16 cellular contexts compared by ENCODE assay signal in genomic region chr3:10255835-10256234, GRCh38. TPM values are rescaled to one million over a fixed set of nuclear protein-coding genes. Genes with fewer than 3 reads are reported as not detected.
DNase-seq lines count a peak whose midpoint lies in the region; ATAC-seq, FAIRE-seq and TF ChIP-seq lines count a peak whose summit lies in the region.
"Had no signal": no experiment of that assay in that cellular context is flagged by ENCODE, and none has a peak within 500 bp of the region (broad histone marks: within the 10 kb centered on the region; RNA-seq: fewer than 3 reads in every experiment).

No MANE protein-coding gene starts in this region.

- BruUV-seq in HepG2 (replicated peaks; lab: Mats Ljungman, UMichigan) = no TSS peak

- peaks cover 18% of the 10 kb centered on the region for H3K36me3 Mint-ChIP-seq in activated naive CD8-positive, alpha-beta T cell

- no peaks in the 10 kb centered on the region for H3K27me3 Mint-ChIP-seq in activated naive CD8-positive, alpha-beta T cell

- TF ChIP-seq CTCF in HepG2 (CRISPR knock-in tag; IDR thresholded peaks at IDR 0.05) (no peak), right lobe of liver (IDR thresholded peaks at IDR 0.05) (no peak), HEK293 (tag by site-specific recombination; IDR thresholded peaks at IDR 0.05) (no peak), neutrophil (IDR thresholded peaks at IDR 0.05) (no peak)

- TF ChIP-seq RAD21 in HepG2 (CRISPR knock-in tag; IDR thresholded peaks at IDR 0.05) = no peak

- CTCF ChIA-PET in HepG2 (lab: Yijun Ruan, JAX; ENCODE audit: low intra/inter-chr PET ratio, low total read pairs) (no interaction called here), HEK293 (lab: Yijun Ruan, JAX) (interaction anchor here (0.6 kb wide), 1 partner anchor 13 kb away, joined by 3 read pairs; no protein-coding TSS in a partner anchor)

- peaks cover 76% of the 10 kb centered on the region for H3K4me1 Mint-ChIP-seq in activated naive CD8-positive, alpha-beta T cell (ENCODE audit: low read depth)

- no peak overlapping the region for H2AFZ ChIP-seq in HepG2 (ENCODE audit: low read length)

- H3K9me3 Mint-ChIP-seq in activated naive CD8-positive, alpha-beta T cell (ENCODE audit: low read depth) = no peaks in the 10 kb centered on the region

- no peak for FAIRE-seq in HepG2 (lab: Jason Lieb, UNC)
- FAIRE-seq: HTR-8/SVneo had no signal

- H3K36me3 ChIP-seq in HepG2 (replicated peaks in 1 of 2; ENCODE audit: control insufficient read depth in 1 of 2, insufficient read depth in 2 of 2, low read length in 2 of 2) (peaks cover 30 to 66% of the 10 kb centered on the region in 2 experiments), right lobe of liver (peaks cover 0 to 14% (median 5%) of the 10 kb centered on the region in 4 donors), HEK293 (ENCODE audit: control insufficient read depth in 2 of 2, insufficient read depth in 1 of 2, low read length in 2 of 2) (peaks cover 31 to 74% of the 10 kb centered on the region in 2 experiments; a peak in 2 of 3 replicates), neutrophil (peaks cover 54% of the 10 kb centered on the region)

- H3K27me3 ChIP-seq in HepG2 (ENCODE audit: control insufficient read depth in 1 of 2, insufficient read depth in 2 of 2, low read length in 2 of 2) (no peaks in the 10 kb centered on the region), right lobe of liver (no peaks in the 10 kb centered on the region), neutrophil (no peaks in the 10 kb centered on the region)
- H3K27me3 ChIP-seq: BLaER1 had no signal

- no peak for DNase-seq in HepG2 (ENCODE audit: low spot score)
- no peak for DNase-seq in right lobe of liver
- DNase-seq in NAMALWA (ENCODE audit: low spot score) = no peak
- no peak for DNase-seq in COR-L47 (lab: John Stamatoyannopoulos, UW)
- DNase-seq: Calu3, HCEC 1CT, NCI-H1436 treated with DMSO at 0.1 percent for 48 hours, NCI-H2081, NCI-H510A treated with DMSO at 0.1 percent for 48 hours, RPMI8226 had no signal

- H3K4me3 ChIP-seq in HepG2 (replicated peaks in 1 of 3; ENCODE audit: insufficient read depth in 1 of 3, low read depth in 2 of 3, low read length in 3 of 3) = no peak overlapping the region
- no peak overlapping the region for H3K4me3 ChIP-seq in right lobe of liver
- no peak overlapping the region for H3K4me3 ChIP-seq in HEK293 (ENCODE audit: low read depth, low read length)
- no peak overlapping the region for H3K4me3 ChIP-seq in neutrophil (ENCODE audit: low read depth in 1 of 2, low read length in 1 of 2)
- H3K4me3 ChIP-seq: BLaER1 had no signal

- intact Hi-C loops in HepG2 (cut with micrococcal nuclease; ENCODE audit: unreplicated experiment) = no loop called here
- intact Hi-C loops in right lobe of liver (cut with DNase I) = no loop called here

- 95% methylated on average over 7 of the region's 7 CpGs for WGBS in HepG2 (ENCODE audit: low lambda C conversion rate)
- 97% methylated on average over 3 of the region's 7 CpGs for WGBS in right lobe of liver (ENCODE audit: insufficient coverage, low coverage, low lambda C conversion rate, missing lambda C conversion rate)

- no peak for TF ChIP-seq EP300 in HepG2 (IDR thresholded peaks at IDR 0.05; ENCODE audit: low read depth in 2 of 2, low read length in 2 of 2)
- TF ChIP-seq EP300 in HepG2 (CRISPR knock-in tag; IDR thresholded peaks at IDR 0.05; ENCODE audit: borderline replicate concordance) = no peak

- no peak overlapping the region for H3K27ac ChIP-seq in HepG2 (ENCODE audit: extremely low read length, insufficient read depth, low read length)
- no peak overlapping the region for H3K27ac ChIP-seq in right lobe of liver
- no peak overlapping the region for H3K27ac ChIP-seq in HEK293 (ENCODE audit: extremely low read depth, low read depth, low read length)
- peak overlapping the region; percentile 63 for H3K27ac ChIP-seq in neutrophil
- H3K27ac ChIP-seq: BLaER1 had no signal

- no peaks in the 10 kb centered on the region for H3K9me3 ChIP-seq in HepG2 (ENCODE audit: low read length)
- no peaks in the 10 kb centered on the region for H3K9me3 ChIP-seq in right lobe of liver
- H3K9me3 ChIP-seq in HEK293 (ENCODE audit: control insufficient read depth, insufficient read depth, low read depth, low read length) = no peaks in the 10 kb centered on the region
- no peaks in the 10 kb centered on the region for H3K9me3 ChIP-seq in neutrophil
- H3K9me3 ChIP-seq: BLaER1 had no signal

- no peak overlapping the region for H3K4me3 Mint-ChIP-seq in activated naive CD8-positive, alpha-beta T cell

- H3K27ac Mint-ChIP-seq in activated naive CD8-positive, alpha-beta T cell = peak overlapping the region; percentile 54

- TF ChIP-seq POLR2A in HepG2 (IDR thresholded peaks at IDR 0.05; ENCODE audit: insufficient read depth in 1 of 2, low read depth in 2 of 2, low read length in 2 of 2) = no peak
- TF ChIP-seq POLR2A in right lobe of liver (IDR thresholded peaks at IDR 0.05) = no peak

- H3K4me2 ChIP-seq in HepG2 (ENCODE audit: low read depth, low read length) = no peak overlapping the region
- H3K4me2 ChIP-seq: BLaER1 had no signal

- H3K4me1 ChIP-seq in HepG2 (ENCODE audit: insufficient read depth, low read length) (peaks cover 43% of the 10 kb centered on the region), right lobe of liver (peaks cover 0 to 12% (median 0%) of the 10 kb centered on the region in 4 donors), HEK293 (ENCODE audit: control insufficient read depth, insufficient read depth, low read length) (no peaks in the 10 kb centered on the region), neutrophil (ENCODE audit: control insufficient read depth in 1 of 2, insufficient read depth in 1 of 2, low read depth in 1 of 2, low read length in 1 of 2) (peaks cover 32 to 35% of the 10 kb centered on the region in 2 experiments)

- in situ Hi-C loops in HepG2 (cut with HindIII; ENCODE audit: extremely low pct_ligation_motif_present, low pct_unique_long_range_greater_than_20kb) = no loop called here

- H3K79me2 ChIP-seq in HepG2 (ENCODE audit: insufficient read depth, low read length) = peaks cover 82% of the 10 kb centered on the region

- ATAC-seq in HepG2 = no peak
- no peak for ATAC-seq in right lobe of liver
- no peak for ATAC-seq in GM19467 (IDR thresholded peaks at IDR 0.05; ENCODE audit: unreplicated experiment)

- H3K9ac ChIP-seq in HepG2 (ENCODE audit: insufficient read depth, low read depth, low read length) = no peak overlapping the region
- H3K9ac ChIP-seq: BLaER1 had no signal

- POLR2A ChIA-PET in HepG2 (lab: Yijun Ruan, JAX) = interaction anchor here (0.5 to 0.6 kb wide), 2 partner anchors 20 to 354 kb away, joined by 3 to 5 read pairs; no protein-coding TSS in a partner anchor
- POLR2A ChIA-PET in HEK293 (lab: Yijun Ruan, JAX) = no interaction called here

- H4K20me1 ChIP-seq in HepG2 (ENCODE audit: insufficient read depth, low read length) = peaks cover 24% of the 10 kb centered on the region

RNA-seq across cellular contexts. Expression of gene TATDN2, which starts 7.6 kb away (rescaled TPM):
- 21.9 and 23.9 TPM in 2 replicates for total RNA-seq in HepG2 (2016; rRNA removed; fragmentation: Illumina TruSeq; extraction: Trizol)
- 6.6 and 7.4 TPM in 2 replicates for total RNA-seq in HepG2 (2016; cell fraction: cytosol; rRNA removed; fragmentation: Illumina TruSeq; extraction: Trizol; ENCODE audit: low read depth)
- 20.1 and 20.5 TPM in 2 replicates for total RNA-seq in HepG2 (2016; cell fraction: insoluble cytoplasmic fraction; rRNA removed; fragmentation: Illumina TruSeq; extraction: Trizol)
- total RNA-seq in HepG2 (2016; cell fraction: membrane; rRNA removed; fragmentation: Illumina TruSeq; extraction: Trizol) = 26.1 and 26.9 TPM in 2 replicates
- total RNA-seq in HepG2 (2016; cell fraction: nucleus; rRNA removed; fragmentation: Illumina TruSeq; extraction: Trizol) = 23.9 and 28.8 TPM in 2 replicates
- 12.1 and 17.1 TPM in 2 replicates for polyA plus RNA-seq in HepG2 (2011; rRNA removed)
- polyA plus RNA-seq in HepG2 (2011; cell fraction: cytosol; rRNA removed) = 12.0 and 14.6 TPM in 2 replicates
- 28.5 and 29.0 TPM in 2 replicates for polyA plus RNA-seq in HepG2 (2011; cell fraction: nucleus; rRNA removed)
- 21.4 and 21.6 TPM in 2 replicates for polyA plus RNA-seq in HepG2 (2012)
- polyA plus RNA-seq in HepG2 (2016; cell fraction: cytosol; fragmentation: Illumina TruSeq; extraction: Trizol; ENCODE audit: low read depth) = 7.7 and 8.7 TPM in 2 replicates
- 25.2 and 26.4 TPM in 2 replicates for polyA plus RNA-seq in HepG2 (2016; cell fraction: insoluble cytoplasmic fraction; fragmentation: Illumina TruSeq; extraction: Trizol; ENCODE audit: low read depth)
- polyA plus RNA-seq in HepG2 (2016; cell fraction: membrane; fragmentation: Illumina TruSeq; extraction: Trizol; ENCODE audit: low read depth) = 25.5 and 26.0 TPM in 2 replicates
- 29.9 and 30.2 TPM in 2 replicates for polyA plus RNA-seq in HepG2 (2016; cell fraction: nucleus; fragmentation: Illumina TruSeq; extraction: Trizol; ENCODE audit: insufficient read depth, low read depth)
- 33.5 and 56.4 TPM in 2 replicates for polyA minus RNA-seq in HepG2 (2011; rRNA and poly(A)+ RNA removed; ENCODE audit: low replicate concordance)
- 8.4 and 9.5 TPM in 2 replicates for polyA minus RNA-seq in HepG2 (2011; cell fraction: cytosol; rRNA and poly(A)+ RNA removed)
- polyA minus RNA-seq in HepG2 (2011; cell fraction: nucleus; rRNA and poly(A)+ RNA removed) = 60.3 and 66.9 TPM in 2 replicates
- 10 to 100 TPM in 3 of 6 experiments, 1 to 10 TPM in 3; 7.2 to 13.4 (median 10.1) TPM for total RNA-seq in right lobe of liver

RNA-seq across cellular contexts. Expression of gene GHRL, which starts 36.9 kb away (rescaled TPM):
- total RNA-seq in HepG2 (2016; rRNA removed; fragmentation: Illumina TruSeq; extraction: Trizol) = 0.09 TPM in 1 of 2 replicates, not detected in the other
- total RNA-seq in HepG2 (2016; cell fraction: cytosol; rRNA removed; fragmentation: Illumina TruSeq; extraction: Trizol; ENCODE audit: low read depth) = 0.71 TPM in 1 of 2 replicates, not detected in the other
- 0.22 TPM in 1 of 2 replicates, not detected in the other for total RNA-seq in HepG2 (2016; cell fraction: insoluble cytoplasmic fraction; rRNA removed; fragmentation: Illumina TruSeq; extraction: Trizol)
- total RNA-seq in HepG2 (2016; cell fraction: membrane; rRNA removed; fragmentation: Illumina TruSeq; extraction: Trizol) = not detected in 2 replicates
- total RNA-seq in HepG2 (2016; cell fraction: nucleus; rRNA removed; fragmentation: Illumina TruSeq; extraction: Trizol) = not detected in 2 replicates
- not detected in 2 replicates for polyA plus RNA-seq in HepG2 (2011; rRNA removed)
- not detected in 2 replicates for polyA plus RNA-seq in HepG2 (2011; cell fraction: cytosol; rRNA removed)
- 0.19 and 0.24 TPM in 2 replicates for polyA plus RNA-seq in HepG2 (2011; cell fraction: nucleus; rRNA removed)
- 0.59 TPM in 1 of 2 replicates, not detected in the other for polyA plus RNA-seq in HepG2 (2012)
- not detected in 2 replicates for polyA plus RNA-seq in HepG2 (2016; cell fraction: cytosol; fragmentation: Illumina TruSeq; extraction: Trizol; ENCODE audit: low read depth)
- polyA plus RNA-seq in HepG2 (2016; cell fraction: insoluble cytoplasmic fraction; fragmentation: Illumina TruSeq; extraction: Trizol; ENCODE audit: low read depth) = not detected in 2 replicates
- not detected in 2 replicates for polyA plus RNA-seq in HepG2 (2016; cell fraction: membrane; fragmentation: Illumina TruSeq; extraction: Trizol; ENCODE audit: low read depth)
- 0.80 and 2.1 TPM in 2 replicates for polyA plus RNA-seq in HepG2 (2016; cell fraction: nucleus; fragmentation: Illumina TruSeq; extraction: Trizol; ENCODE audit: insufficient read depth, low read depth)
- 0.21 TPM in 1 of 2 replicates, not detected in the other for polyA minus RNA-seq in HepG2 (2011; rRNA and poly(A)+ RNA removed; ENCODE audit: low replicate concordance)
- not detected in 2 replicates for polyA minus RNA-seq in HepG2 (2011; cell fraction: cytosol; rRNA and poly(A)+ RNA removed)
- 0.87 TPM in 1 of 2 replicates, not detected in the other for polyA minus RNA-seq in HepG2 (2011; cell fraction: nucleus; rRNA and poly(A)+ RNA removed)
- under 1 TPM in 2 of 6 experiments, not detected in 4; 0.32 to 0.43 TPM for total RNA-seq in right lobe of liver

Comparison
In these comparisons a context has a peak if more than half of its experiments do, and no peak if none do; other contexts are left out.
1. Of the 63 proteins assayed by ChIP-seq in both HepG2 and HEK293: peak only in HepG2: none; only in HEK293: ATF2; in both: none; in neither: 62.